In the genomic region with DNA sequence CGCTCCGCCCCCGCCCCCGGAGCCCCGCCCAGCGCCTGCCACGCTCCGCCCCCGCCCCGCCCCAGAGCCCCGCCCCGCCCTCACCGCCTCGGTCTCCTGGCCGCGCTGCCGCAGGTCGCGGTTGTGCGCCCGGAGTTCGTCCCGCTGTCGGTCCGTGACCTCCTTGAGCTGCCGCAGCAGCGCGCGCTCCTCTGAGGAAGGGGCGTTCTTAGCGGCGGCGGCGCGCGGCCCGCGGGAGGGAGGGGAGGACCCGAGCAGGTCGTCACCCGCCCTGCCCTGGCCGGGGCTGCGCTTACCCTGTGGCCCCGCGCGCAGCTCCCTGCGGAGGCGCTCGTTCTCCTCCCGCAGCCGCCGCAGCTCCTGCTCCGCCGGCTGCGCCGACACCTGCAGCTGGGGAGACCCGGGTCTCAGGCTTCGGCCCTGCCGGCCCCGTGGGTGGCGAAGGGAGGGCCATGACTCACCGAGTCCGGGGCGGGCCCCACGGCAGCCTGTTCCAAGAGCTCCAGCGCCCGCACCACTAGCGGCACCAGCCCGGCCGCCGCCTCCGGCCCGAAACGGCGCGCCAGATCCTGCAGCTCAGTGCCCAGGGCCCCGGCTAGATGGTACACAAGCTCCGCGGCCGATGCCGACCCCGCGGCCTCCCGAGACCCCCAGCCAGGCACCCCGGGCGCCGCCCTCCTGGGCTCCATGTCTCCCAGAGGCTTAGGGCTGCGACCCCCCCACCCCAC, we compare ENCODE assay signal across 8 cellular contexts. TPM values are rescaled to one million over a fixed set of nuclear protein-coding genes. Genes with fewer than 3 reads are reported as not detected.
A peak's percentile ranks its signal among the peaks of the same experiment; 100 is the strongest.
DNase-seq lines count a peak whose midpoint lies in the region; FAIRE-seq and TF ChIP-seq lines count a peak whose summit lies in the region.

No MANE protein-coding gene starts in this region.

- peak overlapping the region; percentile 74 for H2AFZ ChIP-seq in mammary epithelial cell (ENCODE audit: low read depth, low read length)

- TF ChIP-seq CTCF in mammary epithelial cell (conservative IDR thresholded peaks at IDR 0.05 in 1 of 2, IDR thresholded peaks at IDR 0.05 in 1 of 2; ENCODE audit: extremely low read depth in 1 of 2, insufficient read depth in 1 of 2, low read depth in 1 of 2, low read length in 2 of 2) (no peak), kidney (IDR thresholded peaks at IDR 0.05; ENCODE audit: borderline replicate concordance, extremely low read depth, insufficient read depth) (no peak)

- H3K4me1 ChIP-seq in mammary epithelial cell (ENCODE audit: insufficient read depth, low read length) (peaks cover 40% of the 10 kb centered on the region), kidney (ENCODE audit: control insufficient read depth in 1 of 2, insufficient read depth in 1 of 2, low read depth in 1 of 2, low read length in 2 of 2) (peaks cover 26 to 43% of the 10 kb centered on the region in 2 donors)

- intact Hi-C loops in mammary epithelial cell (cut with micrococcal nuclease) (loop anchor here (1.0 to 10.0 kb wide), 3 partner anchors 66 to 390 kb away; a partner anchor contains a TSS), kidney (cut with DNase I) (no loop called here)

- CTCF ChIA-PET in mammary epithelial cell (lab: Charles Lee; ENCODE audit: low non-redundant PET): interaction anchor here (0.5 to 1.6 kb wide), 12 partner anchors 19 to 376 kb away, joined by 3 to 13 read pairs (median 3); no protein-coding TSS in a partner anchor

- BruUV-seq in mammary epithelial cell (replicated peaks; lab: Mats Ljungman, UMichigan): no TSS peak

- H3K36me3 ChIP-seq in mammary epithelial cell (ENCODE audit: insufficient read depth, low read length) (peaks cover 36% of the 10 kb centered on the region), kidney (ENCODE audit: control insufficient read depth in 1 of 2, insufficient read depth in 2 of 2, low read length in 2 of 2) (peaks cover 38 to 42% of the 10 kb centered on the region in 2 donors)

- peak; percentile 86 for DNase-seq in GOT3 (lab: John Stamatoyannopoulos, UW)
- DNase-seq in LoVo (ENCODE audit: low spot score): peak; percentile 68
- DNase-seq in UCSD-AML1 (lab: John Stamatoyannopoulos, UW; ENCODE audit: unreplicated experiment): peak; percentile 86
- DNase-seq in mammary epithelial cell: peak; percentile 86
- peak; percentile 97 for DNase-seq in kidney
- DNase-seq in stimulated activated CD4-positive, alpha-beta T cell treated with anti-CD3 and anti-CD28 coated beads, Interleukin-15, amount 100 ng/mL, for 24 hours: peak; percentile 88
- no peak for DNase-seq in COR-L47 (lab: John Stamatoyannopoulos, UW)

- FAIRE-seq in kidney (lab: Jason Lieb, UNC): no peak

- WGBS in mammary epithelial cell (ENCODE audit: low coverage, missing lambda C conversion rate): 0% methylated on average over 19 of the region's 88 CpGs

- no peaks in the 10 kb centered on the region for H3K27me3 ChIP-seq in mammary epithelial cell (ENCODE audit: insufficient read depth, low read length)

- in situ Hi-C loops in mammary epithelial cell (cut with MboI; ENCODE audit: low sequenced_read_pairs in 2 of 2): loop anchor here in 1 of 2 donors (25.0 kb wide), 1 partner anchor 387 kb away; a partner anchor contains a TSS

- peak overlapping the region; percentile 55; the same call in 1 of the 2 replicates for H3K4me3 ChIP-seq in GM08714 (ENCODE audit: low read length)
- H3K4me3 ChIP-seq in mammary epithelial cell (replicated peaks in 1 of 3; ENCODE audit: insufficient read depth in 1 of 3, low read depth in 2 of 3, low read length in 3 of 3): peak overlapping the region; percentile 34 to 77 (median 63)
- H3K4me3 ChIP-seq in kidney (ENCODE audit: low read length in 2 of 2): peak overlapping the region; percentile 61 to 70

- H4K20me1 ChIP-seq in mammary epithelial cell (ENCODE audit: insufficient read depth, low read length): no peaks in the 10 kb centered on the region

- peak overlapping the region; percentile 34 for H3K27ac ChIP-seq in mammary epithelial cell (ENCODE audit: insufficient read depth, low read depth, low read length)
- H3K27ac ChIP-seq in kidney (ENCODE audit: low read depth in 2 of 2, low read length in 2 of 2): peak overlapping the region; percentile 92 to 96

- dilution Hi-C loops in mammary epithelial cell (cut with HindIII; ENCODE audit: low sequenced_read_pairs): no loop called here

- H3K79me2 ChIP-seq in mammary epithelial cell (ENCODE audit: insufficient read depth, low read length): no peaks in the 10 kb centered on the region

- H3K9me3 ChIP-seq in mammary epithelial cell (replicated peaks; ENCODE audit: insufficient read depth, low read length) (no peaks in the 10 kb centered on the region), kidney (ENCODE audit: control insufficient read depth in 1 of 2, low read length in 2 of 2) (no peaks in the 10 kb centered on the region)

- H3K9ac ChIP-seq in mammary epithelial cell (ENCODE audit: insufficient read depth, low read length) (peak overlapping the region; percentile 37), kidney (ENCODE audit: low read length in 2 of 2) (peak overlapping the region in 1 of 2 donors; percentile 55)

- H3K4me2 ChIP-seq in mammary epithelial cell (ENCODE audit: insufficient read depth, low read depth, low read length): peak overlapping the region; percentile 98

RNA-seq across cellular contexts. Expression of a gene that starts 0.4 kb away (rescaled TPM):
- 1 to 10 TPM; 5.1 to 7.8 TPM for total RNA-seq in mammary epithelial cell
- 3.1 TPM for polyA plus RNA-seq in mammary epithelial cell
- polyA minus RNA-seq in mammary epithelial cell: not detected
- 17.1 TPM for total RNA-seq in kidney
- polyA plus RNA-seq in kidney (ENCODE audit: insufficient read depth, low read depth, low replicate concordance): 26.6 TPM

RNA-seq across cellular contexts. Expression of a gene that starts 3.7 kb away (rescaled TPM):
- total RNA-seq in mammary epithelial cell (under 1 TPM; 0.28 to 0.83 TPM), kidney (20.1 TPM)
- polyA plus RNA-seq in mammary epithelial cell (0.07 TPM), kidney (ENCODE audit: insufficient read depth, low read depth, low replicate concordance) (7.0 TPM)
- 0.41 TPM for polyA minus RNA-seq in mammary epithelial cell

RNA-seq across cellular contexts. Expression of a gene that starts 20.6 kb away (rescaled TPM):
- 10 to 100 TPM; 11.5 to 34.3 TPM for total RNA-seq in mammary epithelial cell
- 13.0 TPM for polyA plus RNA-seq in mammary epithelial cell
- 12.4 TPM for polyA minus RNA-seq in mammary epithelial cell
- 48.9 TPM for total RNA-seq in kidney
- 60.4 TPM for polyA plus RNA-seq in kidney (ENCODE audit: insufficient read depth, low read depth, low replicate concordance)

RNA-seq across cellular contexts. Expression of a gene that starts 35.4 kb away (rescaled TPM):
- total RNA-seq in mammary epithelial cell (100 to 1,000 TPM; 114 to 243 TPM), kidney (236 TPM)
- polyA plus RNA-seq in mammary epithelial cell (132 TPM), kidney (ENCODE audit: insufficient read depth, low read depth, low replicate concordance) (181 TPM)
- polyA minus RNA-seq in mammary epithelial cell: 482 TPM

Comparison
In these comparisons a context has a peak if more than half of its experiments do, and no peak if none do; other contexts are left out.
1. RNA of a gene that starts 3.7 kb away (total RNA-seq): 20.1 TPM in kidney (single experiment); 0.28 to 0.83 TPM in mammary epithelial cell; every median in the first group is over 10 times any median in the second.
2. Peak in every context shown above with its lines, with median percentiles within 50 percentile points of each other: H3K4me3 ChIP-seq.